In genomic region chr19:35628565-35629331, GRCh38 we compare ENCODE assay signal across 8 cellular contexts. TPM values are rescaled to one million over a fixed set of nuclear protein-coding genes. Genes with fewer than 3 reads are reported as not detected.
A peak's percentile ranks its signal among the peaks of the same experiment; 100 is the strongest.
DNase-seq lines count a peak whose midpoint lies in the region; ATAC-seq and TF ChIP-seq lines count a peak whose summit lies in the region.

TSS of gene RBM42 (plus strand) at chr19:35629036. CDS start at chr19:35629154, 118 bp downstream.

- TF ChIP-seq CTCF in GM13976 (IDR thresholded peaks at IDR 0.05; ENCODE audit: borderline replicate concordance, control extremely low read depth, extremely low read depth, insufficient read depth, missing control alignments) (no peak), heart left ventricle (IDR thresholded peaks at IDR 0.05) (no peak), upper lobe of left lung (IDR thresholded peaks at IDR 0.05) (peak in 3 of 6 experiments; percentile 22 to 39 (median 27))

- TF ChIP-seq EP300 in upper lobe of left lung (IDR thresholded peaks at IDR 0.05): peak in 1 of 4 donors; percentile 3

- TF ChIP-seq POLR2A in heart left ventricle (IDR thresholded peaks at IDR 0.05) (peak in 1 of 2 donors; percentile 79), upper lobe of left lung (IDR thresholded peaks at IDR 0.05) (peak; percentile 66 to 86 (median 72))

- WGBS in heart left ventricle, 4 donors: 0% methylated on average over 33 to 56 of the region's 56 CpGs
- 0 to 1% methylated on average over 36 to 56 of the region's 56 CpGs for WGBS in upper lobe of left lung, 2 donors

- peak within 1 kb of the TSS; percentile 75 to 96 (median 92) for H3K27ac ChIP-seq in heart left ventricle
- peak within 1 kb of the TSS; percentile 90 to 96 (median 92) for H3K27ac ChIP-seq in upper lobe of left lung

- in situ Hi-C loops in GM13976 (cut with MboI; ENCODE audit: low sequenced_read_pairs, unreplicated experiment): no loop called here

- H3K9me3 ChIP-seq in heart left ventricle (no peaks in the 10 kb centered on the region), upper lobe of left lung (no peaks in the 10 kb centered on the region)

- H3K4me1 ChIP-seq in heart left ventricle (peaks cover 4 to 25% (median 14%) of the 10 kb centered on the region in 12 donors), upper lobe of left lung (peaks cover 9 to 22% (median 17%) of the 10 kb centered on the region in 4 donors)

- H3K36me3 ChIP-seq in heart left ventricle: peaks cover 0 to 40% (median 36%) of the 10 kb centered on the region in 9 donors
- H3K36me3 ChIP-seq in upper lobe of left lung: peaks cover 24 to 37% (median 32%) of the 10 kb centered on the region in 4 donors

- ATAC-seq in HG02870 (IDR thresholded peaks at IDR 0.05; ENCODE audit: unreplicated experiment): peak; percentile 95
- ATAC-seq in heart left ventricle: peak; percentile 100
- ATAC-seq in upper lobe of left lung (ENCODE audit: low FRiP score in 2 of 2): peak; percentile 100

- intact Hi-C loops in T-helper 1 cell treated with Interleukin-12 subunit alpha and Interleukin-12 subunit beta and Interleukin-4 antibody, amounts not matched to agents 30 ng/mL and 1 ng/mL, for 36 hours (cut with micrococcal nuclease): loop anchor here (1.0 to 5.0 kb wide), 11 partner anchors 16 to 426 kb away; partner anchors contain the start of genes ALKBH6, COX6B1, HAUS5 and KMT2B
- intact Hi-C loops in heart left ventricle (cut with DNase I) (loop anchor here in 2 of 10 donors (1.0 kb wide), 1 partner anchor 16 kb away; the partner anchor contains the start of gene HAUS5 (in 2 of the 2)), posterior cingulate gyrus (cut with DNase I) (loop anchor here (2.0 to 5.0 kb wide), 2 partner anchors 16 to 81 kb away; partner anchors contain the start of genes HAUS5 and TMEM147)

- DNase-seq in GM13976 (ENCODE audit: low spot score) (peak; percentile 98), NCI-H146 treated with DMSO at 0.1 percent for 48 hours (lab: John Stamatoyannopoulos, UW; ENCODE audit: unreplicated experiment) (peak; percentile 95), amniotic epithelial cell (ENCODE audit: low read depth) (peak; percentile 99), heart left ventricle (peak; percentile 97 to 98 (median 97)), posterior cingulate gyrus (peak; percentile 90 to 99 (median 94)), upper lobe of left lung (peak; percentile 98)

- H3K27me3 ChIP-seq in heart left ventricle (no peaks in the 10 kb centered on the region), upper lobe of left lung (no peaks in the 10 kb centered on the region)

- H3K4me3 ChIP-seq in heart left ventricle (peak within 1 kb of the TSS; percentile 75 to 100 (median 95)), upper lobe of left lung (peak within 1 kb of the TSS; percentile 75 to 100 (median 90))

RNA-seq across cellular contexts. Expression of gene RBM42, which starts in this region (rescaled TPM):
- 112 and 114 TPM in 2 replicates for total RNA-seq in T-helper 1 cell treated with Interleukin-12 subunit alpha and Interleukin-12 subunit beta and Interleukin-4 antibody, amounts not matched to agents 30 ng/mL and 1 ng/mL, for 36 hours
- 10 to 100 TPM; 47.4 to 70.0 (median 57.5) TPM for total RNA-seq in heart left ventricle
- polyA plus RNA-seq in heart left ventricle: 10 to 100 TPM; 63.1 to 89.2 TPM
- 10 to 100 TPM; 37.7 to 80.3 (median 71.3) TPM for total RNA-seq in upper lobe of left lung

Comparison
In these comparisons a context has a peak if more than half of its experiments do, and no peak if none do; other contexts are left out.
1. Peak in every context shown above with its lines: DNase-seq, ATAC-seq, H3K4me3 ChIP-seq and H3K27ac ChIP-seq.